In the genomic region with DNA sequence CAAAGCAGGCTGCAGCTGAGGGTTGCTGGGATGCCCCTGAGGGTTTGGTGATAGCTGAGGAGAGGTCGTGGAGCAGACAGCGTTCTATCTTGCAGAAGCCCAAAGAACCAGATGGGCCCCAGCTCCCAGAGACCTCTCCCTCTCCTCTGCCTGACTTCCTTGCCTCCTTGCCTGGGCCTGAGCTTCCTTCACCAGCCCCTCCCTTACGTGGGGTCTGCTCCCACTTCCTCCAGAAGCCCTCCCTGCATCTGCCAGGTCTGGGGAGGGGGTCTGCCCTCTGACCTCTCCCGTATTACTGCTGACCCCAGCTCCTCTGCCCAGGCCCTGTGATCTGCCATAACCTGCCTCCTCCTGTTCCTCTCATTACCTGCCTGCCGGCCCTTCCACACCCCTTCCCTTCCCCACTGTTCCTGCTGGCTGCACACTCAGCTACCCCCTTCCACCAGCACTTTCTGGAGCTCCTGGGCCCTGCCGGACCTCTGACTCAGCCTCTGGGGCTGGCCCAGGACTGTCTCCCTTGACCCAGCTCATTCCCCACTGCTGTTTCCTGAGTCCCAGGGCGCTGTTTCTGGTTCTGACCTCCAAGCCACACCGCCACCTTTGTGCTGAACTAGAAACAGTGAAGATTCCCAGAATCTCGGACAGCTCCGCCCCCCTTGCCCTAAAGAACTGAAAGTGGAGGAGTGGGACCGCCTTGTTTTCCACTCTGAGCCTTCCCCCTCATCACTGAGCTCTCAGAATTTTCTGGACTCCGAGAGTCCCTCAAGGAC, we compare ENCODE assay signal across 24 cellular contexts.
A peak's percentile ranks its signal among the peaks of the same experiment; 100 is the strongest.
DNase-seq lines count a peak whose midpoint lies in the region; ATAC-seq and TF ChIP-seq lines count a peak whose summit lies in the region.
"Had no signal": no experiment of that assay in that cellular context is flagged by ENCODE, and none has a peak within 500 bp of the region (broad histone marks: within the 10 kb centered on the region; RNA-seq: fewer than 3 reads in every experiment).

No MANE protein-coding gene starts in this region.

- H3F3A ChIP-seq in neural progenitor cell (ENCODE audit: low read depth): peaks cover 7% of the 10 kb centered on the region

- WGBS in endodermal cell (ENCODE audit: insufficient coverage in 1 of 2, insufficient read length in 1 of 2), 2 experiments: 41 to 79% methylated on average over 3 to 12 of the region's 12 CpGs
- WGBS in testis, 2 donors: 26 to 33% methylated on average over 12 of the region's 12 CpGs

- no peak for TF ChIP-seq POLR2A in testis (IDR thresholded peaks at IDR 0.05)

- H3K4me3 ChIP-seq in BLaER1 treated with 17β-estradiol and CSF1 and Interleukin-3, amounts not matched to agents 10 nM and 100 nM: no peak overlapping the region
- no peak overlapping the region for H3K4me3 ChIP-seq in endodermal cell (ENCODE audit: low read length)
- H3K4me3 ChIP-seq in neural progenitor cell: no peak overlapping the region
- no peak overlapping the region for H3K4me3 ChIP-seq in testis
- H3K4me3 ChIP-seq: HAP-1 had no signal

- H3K27me3 ChIP-seq in BLaER1 treated with 17β-estradiol and CSF1 and Interleukin-3, amounts not matched to agents 10 nM and 100 nM: peaks cover 0 to 6% (median 0%) of the 10 kb centered on the region in 11 experiments; a peak in 1 of 22 replicates
- H3K27me3 ChIP-seq in endodermal cell (ENCODE audit: control insufficient read depth, insufficient read depth, low read length, poor library complexity, severe bottlenecking) (no peaks in the 10 kb centered on the region), neural progenitor cell (no peaks in the 10 kb centered on the region), testis (no peaks in the 10 kb centered on the region)

- no peaks in the 10 kb centered on the region for H3K79me2 ChIP-seq in neural progenitor cell (ENCODE audit: low read depth)

- TF ChIP-seq CTCF in endodermal cell (conservative IDR thresholded peaks at IDR 0.05) (no peak), neural progenitor cell (IDR thresholded peaks at IDR 0.05) (no peak), testis (IDR thresholded peaks at IDR 0.05) (no peak)

- H3K27ac Mint-ChIP-seq in endodermal cell (peak overlapping the region; percentile 36), neural progenitor cell (peak overlapping the region; percentile 81)
- H3K27ac Mint-ChIP-seq: CD14-positive monocyte had no signal

- no peaks in the 10 kb centered on the region for H4K20me1 ChIP-seq in BLaER1 treated with 17β-estradiol and CSF1 and Interleukin-3, amounts not matched to agents 10 nM and 100 nM
- no peaks in the 10 kb centered on the region for H4K20me1 ChIP-seq in neural progenitor cell (ENCODE audit: low read depth)

- H3K36me3 ChIP-seq in BLaER1 treated with 17β-estradiol and CSF1 and Interleukin-3, amounts not matched to agents 10 nM and 100 nM: no peaks in the 10 kb centered on the region
- H3K36me3 ChIP-seq in endodermal cell (ENCODE audit: control insufficient read depth, insufficient read depth, low read length): no peaks in the 10 kb centered on the region
- no peaks in the 10 kb centered on the region for H3K36me3 ChIP-seq in neural progenitor cell
- no peaks in the 10 kb centered on the region for H3K36me3 ChIP-seq in testis (ENCODE audit: low read depth, missing control alignments)
- H3K36me3 ChIP-seq: HAP-1 had no signal

- H3K36me3 Mint-ChIP-seq in endodermal cell (ENCODE audit: low read depth) (no peaks in the 10 kb centered on the region), neural progenitor cell (no peaks in the 10 kb centered on the region)
- H3K36me3 Mint-ChIP-seq: CD14-positive monocyte had no signal

- H3K4me1 Mint-ChIP-seq in endodermal cell (peaks cover 7% of the 10 kb centered on the region), neural progenitor cell (peaks cover 12% of the 10 kb centered on the region)
- H3K4me1 Mint-ChIP-seq: CD14-positive monocyte had no signal

- H3K4me2 ChIP-seq in BLaER1 treated with 17β-estradiol and CSF1 and Interleukin-3, amounts not matched to agents 10 nM and 100 nM: peak overlapping the region in 9 of 11 experiments; percentile 51 to 85 (median 80); a peak in 16 of 22 replicates
- H3K4me2 ChIP-seq in neural progenitor cell: no peak overlapping the region
- H3K4me2 ChIP-seq: KMS-11, SK-N-SH had no signal

- intact Hi-C loops in testis (cut with DNase I; ENCODE audit: low total_unique reads): no loop called here

- H3K9me3 Mint-ChIP-seq in endodermal cell: peaks cover 3% of the 10 kb centered on the region
- peaks cover 12% of the 10 kb centered on the region for H3K9me3 Mint-ChIP-seq in neural progenitor cell

- H2AFZ ChIP-seq in neural progenitor cell (replicated peaks): peak overlapping the region; percentile 50

- no peak overlapping the region for H3K4me3 Mint-ChIP-seq in endodermal cell
- no peak overlapping the region for H3K4me3 Mint-ChIP-seq in neural progenitor cell
- H3K4me3 Mint-ChIP-seq: CD14-positive monocyte had no signal

- no peak overlapping the region for H3K9ac ChIP-seq in BLaER1 treated with 17β-estradiol and CSF1 and Interleukin-3, amounts not matched to agents 10 nM and 100 nM
- H3K9ac ChIP-seq in endodermal cell (ENCODE audit: extremely low read depth, low read length, poor library complexity, severe bottlenecking): no peak overlapping the region
- no peak overlapping the region for H3K9ac ChIP-seq in neural progenitor cell
- H3K9ac ChIP-seq: KMS-11, SK-N-SH had no signal

- H3K27me3 Mint-ChIP-seq in endodermal cell (ENCODE audit: insufficient read depth): no peaks in the 10 kb centered on the region
- peaks cover 12% of the 10 kb centered on the region for H3K27me3 Mint-ChIP-seq in neural progenitor cell (ENCODE audit: insufficient read depth, low read depth)

- H3K9me3 ChIP-seq in BLaER1 treated with 17β-estradiol and CSF1 and Interleukin-3, amounts not matched to agents 10 nM and 100 nM (replicated peaks in 1 of 11): peaks cover 19 to 29% (median 23%) of the 10 kb centered on the region in 11 experiments; a peak in 21 of 22 replicates
- H3K9me3 ChIP-seq in endodermal cell (ENCODE audit: control insufficient read depth, low read length): peaks cover 9% of the 10 kb centered on the region
- H3K9me3 ChIP-seq in neural progenitor cell (ENCODE audit: low read depth): no peaks in the 10 kb centered on the region
- no peaks in the 10 kb centered on the region for H3K9me3 ChIP-seq in testis
- H3K9me3 ChIP-seq: HAP-1, SK-N-SH had no signal

- peaks cover 8 to 29% (median 28%) of the 10 kb centered on the region in 10 experiments for H3K4me1 ChIP-seq in BLaER1 treated with 17β-estradiol and CSF1 and Interleukin-3, amounts not matched to agents 10 nM and 100 nM
- H3K4me1 ChIP-seq in endodermal cell (ENCODE audit: control insufficient read depth, insufficient read depth, low read length): no peaks in the 10 kb centered on the region
- H3K4me1 ChIP-seq in neural progenitor cell: peaks cover under 1% of the 10 kb centered on the region
- H3K4me1 ChIP-seq in testis: peaks cover 8% of the 10 kb centered on the region
- H3K4me1 ChIP-seq: HAP-1 had no signal

- ATAC-seq in HG02981 (IDR thresholded peaks at IDR 0.05; ENCODE audit: unreplicated experiment): no peak
- ATAC-seq: Panc1 had no signal

- H3K27ac ChIP-seq in BLaER1 treated with 17β-estradiol and CSF1 and Interleukin-3, amounts not matched to agents 10 nM and 100 nM: no peak overlapping the region
- no peak overlapping the region for H3K27ac ChIP-seq in endodermal cell (ENCODE audit: low read depth, low read length)
- no peak overlapping the region for H3K27ac ChIP-seq in neural progenitor cell
- H3K27ac ChIP-seq in testis: no peak overlapping the region
- H3K27ac ChIP-seq: KMS-11 had no signal

- DNase-seq in endodermal cell: peak; percentile 78
- peak; percentile 23 for DNase-seq in neural progenitor cell (ENCODE audit: low spot score)
- DNase-seq in testis: peak; percentile 66
- DNase-seq in NCI-H446 treated with DMSO at 0.1 percent for 48 hours (lab: John Stamatoyannopoulos, UW): no peak
- DNase-seq in LoVo (ENCODE audit: low spot score): no peak
- DNase-seq: 8988T, AML-193, DMS53, EL, MV-4-11, NCI-H1105 treated with DMSO at 0.1 percent for 48 hours, NCI-H2081, NCI-H2171, NCI-H345, NCI-H524 treated with DMSO at 0.1 percent for 48 hours, NCI-H82, SIG-M5, SK-N-SH had no signal

Comparison
In these comparisons a context has a peak if more than half of its experiments do, and no peak if none do; other contexts are left out.
1. DNase-seq: peak in endodermal cell (single experiment), neural progenitor cell (single experiment) and testis (single experiment); none in NCI-H446 treated with DMSO at 0.1 percent for 48 hours (single experiment) and LoVo (single experiment).